In the genomic region with DNA sequence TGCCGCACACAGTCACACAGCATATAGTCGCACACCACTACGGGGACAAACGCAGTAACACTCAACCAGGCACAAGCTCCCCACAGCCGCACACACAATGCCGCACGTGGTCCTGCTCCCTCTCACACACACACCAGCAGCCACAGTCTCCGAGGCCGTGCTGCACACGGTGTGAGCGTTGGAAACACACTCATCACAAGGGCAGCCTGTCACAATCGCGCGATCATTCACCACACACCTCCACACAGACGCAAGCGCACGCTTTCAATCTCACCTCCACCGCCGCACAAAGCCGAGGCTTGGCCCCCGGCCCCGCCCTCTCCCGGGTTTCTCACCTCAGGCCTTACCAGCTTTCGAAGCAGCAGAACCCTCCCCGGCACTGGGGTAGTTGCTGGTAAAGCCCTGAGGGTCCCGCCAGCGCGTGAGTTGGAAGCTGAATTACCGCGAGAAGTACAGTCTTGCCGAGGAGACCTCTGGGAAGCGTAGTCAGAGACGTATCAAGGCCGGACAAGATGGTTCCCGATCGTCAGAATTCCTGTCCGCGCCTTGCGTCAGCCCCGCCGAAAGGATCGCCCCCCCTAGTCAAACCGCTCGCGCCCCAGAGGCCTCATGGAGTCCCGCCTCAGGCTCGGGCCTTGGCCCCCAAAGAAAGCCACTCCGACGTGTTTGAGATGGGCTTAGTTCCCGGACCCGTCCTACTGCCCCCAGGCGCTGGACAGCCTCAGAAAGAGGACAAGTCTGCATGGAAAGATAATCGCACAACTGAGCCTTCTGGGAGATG, we compare ENCODE assay signal across 8 cellular contexts. TPM values are rescaled to one million over a fixed set of nuclear protein-coding genes. Genes with fewer than 3 reads are reported as not detected.
A peak's percentile ranks its signal among the peaks of the same experiment; 100 is the strongest.
DNase-seq lines count a peak whose midpoint lies in the region; ATAC-seq, FAIRE-seq and TF ChIP-seq lines count a peak whose summit lies in the region.

A gene (minus strand): TSS at position 423 of the 781 bp plus-strand sequence. CDS start 13,004 bp downstream, outside the sequence.

- TF ChIP-seq CTCF in AG10803 (conservative IDR thresholded peaks at IDR 0.05; ENCODE audit: low read length) (peak; percentile 19), chondrocyte (IDR thresholded peaks at IDR 0.05) (peak; percentile 48), kidney (IDR thresholded peaks at IDR 0.05; ENCODE audit: borderline replicate concordance, extremely low read depth, insufficient read depth) (no peak)

- H3K9me3 Mint-ChIP-seq in chondrocyte (ENCODE audit: low read depth): peaks cover 8% of the 10 kb centered on the region

- peaks cover 25% of the 10 kb centered on the region for H3K4me1 Mint-ChIP-seq in chondrocyte (ENCODE audit: low read depth)

- H3K4me1 ChIP-seq in kidney (ENCODE audit: control insufficient read depth in 1 of 2, insufficient read depth in 1 of 2, low read depth in 1 of 2, low read length in 2 of 2): peaks cover 0 to 6% of the 10 kb centered on the region in 2 donors

- peak within 1 kb of the TSS; percentile 98 to 99 for H3K27ac ChIP-seq in kidney (ENCODE audit: low read depth in 2 of 2, low read length in 2 of 2)

- H3K36me3 Mint-ChIP-seq in chondrocyte (ENCODE audit: low read depth): peaks cover 2% of the 10 kb centered on the region

- FAIRE-seq in kidney (lab: Jason Lieb, UNC): no peak

- H3K4me3 ChIP-seq in AG10803 (ENCODE audit: low read length) (peak within 1 kb of the TSS; percentile 99), kidney (ENCODE audit: low read length in 2 of 2) (peak within 1 kb of the TSS; percentile 76 to 100)

- DNase-seq in AG10803 (ENCODE audit: low read depth) (peak; percentile 97), NCI-H446 treated with DMSO at 0.1 percent for 48 hours (lab: John Stamatoyannopoulos, UW) (peak; percentile 96), chondrocyte (ENCODE audit: low spot score) (peak; percentile 96), kidney (peak; percentile 95)
- DNase-seq in activated CD4-positive, alpha-beta T cell treated with anti-CD3 and anti-CD28 coated beads for 24 hours (ENCODE audit: low read depth in 2 of 2): peak; percentile 81 to 92
- peak; percentile 84 to 87 for DNase-seq in stimulated activated CD4-positive, alpha-beta T cell treated with anti-CD3 and anti-CD28 coated beads, Interleukin-15, amount 100 ng/mL, for 1 hour (ENCODE audit: low read depth in 1 of 2, low spot score in 1 of 2)

- no peaks in the 10 kb centered on the region for H3K36me3 ChIP-seq in kidney (ENCODE audit: control insufficient read depth in 1 of 2, insufficient read depth in 2 of 2, low read length in 2 of 2)

- ATAC-seq in GM19035 (IDR thresholded peaks at IDR 0.05; ENCODE audit: unreplicated experiment) (peak; percentile 82), HG03342 (IDR thresholded peaks at IDR 0.05; ENCODE audit: unreplicated experiment) (peak; percentile 86)

- H3K27ac Mint-ChIP-seq in chondrocyte (ENCODE audit: unreplicated experiment): peak within 1 kb of the TSS; percentile 100

- H3K27me3 Mint-ChIP-seq in chondrocyte (ENCODE audit: low read depth): no peaks in the 10 kb centered on the region

- peak within 1 kb of the TSS; percentile 87 to 99 for H3K9ac ChIP-seq in kidney (ENCODE audit: low read length in 2 of 2)

- no peaks in the 10 kb centered on the region for H3K9me3 ChIP-seq in kidney (ENCODE audit: control insufficient read depth in 1 of 2, low read length in 2 of 2)

- intact Hi-C loops in kidney (cut with DNase I): no loop called here

- peak within 1 kb of the TSS; percentile 97 for H3K4me3 Mint-ChIP-seq in chondrocyte (ENCODE audit: unreplicated experiment)

RNA-seq across cellular contexts. Expression of the gene that starts here (rescaled TPM):
- total RNA-seq in chondrocyte (12.1 to 14.6 TPM (median 13.8 TPM) in 3 replicates), kidney (13.0 TPM)
- polyA plus RNA-seq in kidney (ENCODE audit: insufficient read depth, low read depth, low replicate concordance): 4.6 TPM

Comparison
In these comparisons a context has a peak if more than half of its experiments do, and no peak if none do; other contexts are left out.
1. Peak in every context shown above with its lines: DNase-seq, ATAC-seq, H3K4me3 ChIP-seq and H3K27ac ChIP-seq.